ENCODE assay signal across 9 cellular contexts in genomic region chr11:84720706-84721402, GRCh38.
DNase-seq lines count a peak whose midpoint lies in the region; ATAC-seq and TF ChIP-seq lines count a peak whose summit lies in the region.
"Had no signal": no experiment of that assay in that cellular context is flagged by ENCODE, and none has a peak within 500 bp of the region (broad histone marks: within the 10 kb centered on the region; RNA-seq: fewer than 3 reads in every experiment).

No MANE protein-coding gene starts in this region.

- H3K4me1 ChIP-seq in iPS-20b (ENCODE audit: insufficient read depth, low read length) (peaks cover 24% of the 10 kb centered on the region), skeletal muscle satellite cell (ENCODE audit: control insufficient read depth, insufficient read depth, low read length) (no peaks in the 10 kb centered on the region)
- H3K4me1 ChIP-seq: SJSA1 had no signal

- H3K27me3 ChIP-seq in iPS-20b (ENCODE audit: insufficient read depth, low read length) (peaks cover 33% of the 10 kb centered on the region), skeletal muscle satellite cell (ENCODE audit: control insufficient read depth, insufficient read depth, low read length) (peaks cover 35% of the 10 kb centered on the region)
- H3K27me3 ChIP-seq: SJSA1 had no signal

- H3K27me3 Mint-ChIP-seq in T-helper 1 cell treated with Interleukin-12 subunit alpha and Interleukin-12 subunit beta and Interleukin-4 antibody, amounts not matched to agents 30 μg/mL and 1 μg/mL, for 36 hours (ENCODE audit: low read depth), result peaks cover 23% of the 10 kb centered on the region

- H3K27ac ChIP-seq in iPS-20b (ENCODE audit: low read length), result no peak overlapping the region
- H3K27ac ChIP-seq: SJSA1 had no signal

- peak overlapping the region; percentile 79 for H3K4me3 Mint-ChIP-seq in T-helper 1 cell treated with Interleukin-12 subunit alpha and Interleukin-12 subunit beta and Interleukin-4 antibody, amounts not matched to agents 30 μg/mL and 1 μg/mL, for 36 hours

- no peak overlapping the region for H3K27ac Mint-ChIP-seq in T-helper 1 cell treated with Interleukin-12 subunit alpha and Interleukin-12 subunit beta and Interleukin-4 antibody, amounts not matched to agents 30 μg/mL and 1 μg/mL, for 36 hours
- no peak overlapping the region for H3K27ac Mint-ChIP-seq in activated naive CD4-positive, alpha-beta T cell treated with anti-CD3 and anti-CD28 coated beads, Interleukin-2, amount 50 U/mL, for 72 hours

- peak overlapping the region; percentile 78 for H3K4me2 ChIP-seq in skeletal muscle satellite cell (ENCODE audit: low read length)

- no peak for DNase-seq in T-helper 1 cell
- DNase-seq in activated naive CD4-positive, alpha-beta T cell treated with anti-CD3 and anti-CD28 coated beads, Interleukin-2, amount 50 U/mL, for 72 hours (ENCODE audit: low spot score in 2 of 2), result peak in 1 of 2 donors; percentile 2
- no peak for DNase-seq in effector CD4-positive, alpha-beta T cell
- DNase-seq in GM20000 (ENCODE audit: low spot score), result no peak
- DNase-seq in activated gamma-delta T cell (lab: John Stamatoyannopoulos, UW), result no peak

- H3K4me3 ChIP-seq in iPS-20b (ENCODE audit: low read length) (peak overlapping the region; percentile 81), skeletal muscle satellite cell (ENCODE audit: low read length) (peak overlapping the region; percentile 73)
- H3K4me3 ChIP-seq: SJSA1 had no signal

- TF ChIP-seq CTCF in GM20000 (IDR thresholded peaks at IDR 0.05; ENCODE audit: extremely low read depth, missing control alignments), result no peak

- H3K36me3 Mint-ChIP-seq in T-helper 1 cell treated with Interleukin-12 subunit alpha and Interleukin-12 subunit beta and Interleukin-4 antibody, amounts not matched to agents 30 μg/mL and 1 μg/mL, for 36 hours (ENCODE audit: low read depth), result no peaks in the 10 kb centered on the region
- peaks cover 0 to 7% of the 10 kb centered on the region in 2 donors for H3K36me3 Mint-ChIP-seq in activated naive CD4-positive, alpha-beta T cell treated with anti-CD3 and anti-CD28 coated beads, Interleukin-2, amount 50 U/mL, for 72 hours

- H3K9me3 Mint-ChIP-seq in T-helper 1 cell treated with Interleukin-12 subunit alpha and Interleukin-12 subunit beta and Interleukin-4 antibody, amounts not matched to agents 30 μg/mL and 1 μg/mL, for 36 hours, result no peaks in the 10 kb centered on the region
- peaks cover 0 to 8% of the 10 kb centered on the region in 2 donors for H3K9me3 Mint-ChIP-seq in activated naive CD4-positive, alpha-beta T cell treated with anti-CD3 and anti-CD28 coated beads, Interleukin-2, amount 50 U/mL, for 72 hours

- no peaks in the 10 kb centered on the region for H3K4me1 Mint-ChIP-seq in T-helper 1 cell treated with Interleukin-12 subunit alpha and Interleukin-12 subunit beta and Interleukin-4 antibody, amounts not matched to agents 30 μg/mL and 1 μg/mL, for 36 hours (ENCODE audit: low read depth)

- peak; percentile 38 to 67 for ATAC-seq in activated naive CD4-positive, alpha-beta T cell treated with anti-CD3 and anti-CD28 coated beads, Interleukin-2, amount 50 U/mL, for 72 hours

- no peaks in the 10 kb centered on the region for H3K36me3 ChIP-seq in iPS-20b (ENCODE audit: insufficient read depth, low read depth, low read length)
- H3K36me3 ChIP-seq in skeletal muscle satellite cell (ENCODE audit: insufficient read depth, low read length), result no peaks in the 10 kb centered on the region
- H3K36me3 ChIP-seq: SJSA1 had no signal

- H3K9me3 ChIP-seq in iPS-20b (ENCODE audit: insufficient read depth, low read depth, low read length) (no peaks in the 10 kb centered on the region), skeletal muscle satellite cell (replicated peaks; ENCODE audit: low read length) (no peaks in the 10 kb centered on the region)
- H3K9me3 ChIP-seq: SJSA1 had no signal

- peak overlapping the region; percentile 58; the same call in 1 of the 2 replicates for H3K9ac ChIP-seq in iPS-20b (ENCODE audit: low read depth, low read length)
- H3K9ac ChIP-seq in skeletal muscle satellite cell (ENCODE audit: low read depth, low read length), result no peak overlapping the region
